Comparison of ENCODE assay signal across 1 cellular context in the genomic region with DNA sequence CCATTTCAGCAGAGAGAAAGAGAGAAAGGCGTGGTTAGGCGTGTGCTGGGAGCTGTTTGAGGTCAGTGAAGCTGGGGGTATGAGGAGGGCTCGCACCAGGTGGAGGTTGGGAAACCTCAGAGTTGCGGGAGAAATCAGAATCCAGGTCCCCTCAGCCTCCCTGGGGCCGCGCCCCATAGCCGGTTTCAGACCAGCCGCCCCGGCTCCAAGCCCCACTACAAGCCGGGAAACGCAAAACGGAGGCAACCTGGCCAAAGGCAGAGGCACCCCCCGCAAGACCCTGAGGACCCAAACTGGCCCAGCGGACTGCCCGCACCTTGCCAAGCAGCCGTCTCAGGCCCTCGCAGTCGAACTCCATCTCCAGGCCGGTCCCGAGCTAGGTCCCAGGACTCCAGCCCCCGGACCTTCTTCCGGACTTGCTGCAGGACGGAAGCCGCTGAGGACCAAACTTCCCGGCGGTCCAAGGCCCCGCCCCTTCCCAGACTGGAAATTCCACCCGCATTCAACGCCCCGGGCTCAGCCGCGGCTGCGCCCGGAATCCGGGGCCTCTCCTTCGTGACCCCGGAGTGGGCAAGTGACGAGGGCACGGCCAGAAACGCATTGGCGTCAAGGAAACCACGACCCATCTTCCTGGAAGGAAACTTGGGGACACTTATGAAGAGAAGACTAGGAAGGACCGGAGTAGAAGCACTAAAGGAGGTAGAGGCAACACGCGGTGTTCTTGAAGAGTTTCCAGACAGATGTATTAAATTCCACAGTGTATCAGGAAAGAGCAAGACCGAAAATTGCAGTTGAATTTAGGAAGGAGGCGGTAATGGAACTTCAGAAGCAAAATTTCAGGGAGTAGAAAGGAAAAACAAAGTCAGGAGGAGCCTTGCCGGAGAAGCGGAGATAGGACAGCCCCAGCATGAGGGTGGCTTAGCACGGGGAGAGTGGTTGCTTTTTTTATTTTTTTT.
TF ChIP-seq lines count a peak whose summit lies in the region.

Gene UEVLD, minus strand, starts transcription at position 438 of the 956 bp plus-strand sequence. Its CDS starts 80 bp downstream, at position 358.

TF ChIP-seq in K562, 482 proteins besides CTCF, POLR2A, EP300 and RAD21 (continued from another document and continues in another):
- no peak for TF ChIP-seq ERF (CRISPR knock-in tag; IDR thresholded peaks at IDR 0.05)
- peak in 1 of 2 experiments; percentile 58; a peak in 1 of 4 replicates for TF ChIP-seq RCOR1 (IDR thresholded peaks at IDR 0.05; ENCODE audit: borderline replicate concordance in 1 of 2, low read depth in 2 of 2, low read length in 2 of 2)
- TF ChIP-seq SAFB2 (IDR thresholded peaks at IDR 0.05; ENCODE audit: borderline replicate concordance, low read depth, low read length, severe bottlenecking): no peak
- TF ChIP-seq ZNF354B (CRISPR knock-in tag; IDR thresholded peaks at IDR 0.05): no peak
- TF ChIP-seq ZNF133 (CRISPR knock-in tag; IDR thresholded peaks at IDR 0.05): no peak
- TF ChIP-seq BCL6 (CRISPR knock-in tag; IDR thresholded peaks at IDR 0.05): no peak
- TF ChIP-seq SIN3A (IDR thresholded peaks at IDR 0.05; ENCODE audit: borderline replicate concordance in 2 of 2, control insufficient read depth in 1 of 2, low read depth in 2 of 2, low read length in 2 of 2): peak; percentile 70 to 85; a peak in 2 of 4 replicates
- TF ChIP-seq ZNF41 (CRISPR knock-in tag; conservative IDR thresholded peaks at IDR 0.05): no peak
- TF ChIP-seq, protein P1, sequence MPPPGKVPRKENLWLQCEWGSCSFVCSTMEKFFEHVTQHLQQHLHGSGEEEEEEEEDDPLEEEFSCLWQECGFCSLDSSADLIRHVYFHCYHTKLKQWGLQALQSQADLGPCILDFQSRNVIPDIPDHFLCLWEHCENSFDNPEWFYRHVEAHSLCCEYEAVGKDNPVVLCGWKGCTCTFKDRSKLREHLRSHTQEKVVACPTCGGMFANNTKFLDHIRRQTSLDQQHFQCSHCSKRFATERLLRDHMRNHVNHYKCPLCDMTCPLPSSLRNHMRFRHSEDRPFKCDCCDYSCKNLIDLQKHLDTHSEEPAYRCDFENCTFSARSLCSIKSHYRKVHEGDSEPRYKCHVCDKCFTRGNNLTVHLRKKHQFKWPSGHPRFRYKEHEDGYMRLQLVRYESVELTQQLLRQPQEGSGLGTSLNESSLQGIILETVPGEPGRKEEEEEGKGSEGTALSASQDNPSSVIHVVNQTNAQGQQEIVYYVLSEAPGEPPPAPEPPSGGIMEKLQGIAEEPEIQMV (tag; conservative IDR thresholded peaks at IDR 0.05; ENCODE audit: low read depth): no peak
- TF ChIP-seq IRF2 (CRISPR knock-in tag; IDR thresholded peaks at IDR 0.05): no peak
- peak; percentile 98 for TF ChIP-seq RBBP5 (IDR thresholded peaks at IDR 0.05; ENCODE audit: borderline replicate concordance, insufficient read depth, low read length, poor library complexity, severe bottlenecking)
- TF ChIP-seq, protein P2, sequence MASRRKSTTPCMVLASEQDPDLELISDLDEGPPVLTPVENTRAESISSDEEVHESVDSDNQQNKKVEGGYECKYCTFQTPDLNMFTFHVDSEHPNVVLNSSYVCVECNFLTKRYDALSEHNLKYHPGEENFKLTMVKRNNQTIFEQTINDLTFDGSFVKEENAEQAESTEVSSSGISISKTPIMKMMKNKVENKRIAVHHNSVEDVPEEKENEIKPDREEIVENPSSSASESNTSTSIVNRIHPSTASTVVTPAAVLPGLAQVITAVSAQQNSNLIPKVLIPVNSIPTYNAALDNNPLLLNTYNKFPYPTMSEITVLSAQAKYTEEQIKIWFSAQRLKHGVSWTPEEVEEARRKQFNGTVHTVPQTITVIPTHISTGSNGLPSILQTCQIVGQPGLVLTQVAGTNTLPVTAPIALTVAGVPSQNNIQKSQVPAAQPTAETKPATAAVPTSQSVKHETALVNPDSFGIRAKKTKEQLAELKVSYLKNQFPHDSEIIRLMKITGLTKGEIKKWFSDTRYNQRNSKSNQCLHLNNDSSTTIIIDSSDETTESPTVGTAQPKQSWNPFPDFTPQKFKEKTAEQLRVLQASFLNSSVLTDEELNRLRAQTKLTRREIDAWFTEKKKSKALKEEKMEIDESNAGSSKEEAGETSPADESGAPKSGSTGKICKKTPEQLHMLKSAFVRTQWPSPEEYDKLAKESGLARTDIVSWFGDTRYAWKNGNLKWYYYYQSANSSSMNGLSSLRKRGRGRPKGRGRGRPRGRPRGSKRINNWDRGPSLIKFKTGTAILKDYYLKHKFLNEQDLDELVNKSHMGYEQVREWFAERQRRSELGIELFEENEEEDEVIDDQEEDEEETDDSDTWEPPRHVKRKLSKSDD (conservative IDR thresholded peaks at IDR 0.05; ENCODE audit: low read length): no peak
- no peak for TF ChIP-seq ELF4 (CRISPR knock-in tag; IDR thresholded peaks at IDR 0.05)
- TF ChIP-seq HCFC1 (IDR thresholded peaks at IDR 0.05; ENCODE audit: low read depth, low read length): peak; percentile 62
- no peak for TF ChIP-seq ATF1 (CRISPR knock-in tag; IDR thresholded peaks at IDR 0.05)
- peak; percentile 52; the same call in 1 of the 2 replicates for TF ChIP-seq ATF1 (tag; IDR thresholded peaks at IDR 0.05)
- TF ChIP-seq, protein P3, sequence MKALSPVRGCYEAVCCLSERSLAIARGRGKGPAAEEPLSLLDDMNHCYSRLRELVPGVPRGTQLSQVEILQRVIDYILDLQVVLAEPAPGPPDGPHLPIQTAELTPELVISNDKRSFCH (CRISPR knock-in tag; IDR thresholded peaks at IDR 0.05): no peak
- TF ChIP-seq, protein P3 (tag; IDR thresholded peaks at IDR 0.05): 0 out of 2 replicates have a peak, but pooled peaks have one; percentile 50
- peak; percentile 67 for TF ChIP-seq CXXC5 (CRISPR knock-in tag; IDR thresholded peaks at IDR 0.05)
- TF ChIP-seq ETS2 (tag; IDR thresholded peaks at IDR 0.05; ENCODE audit: borderline replicate concordance, poor library complexity, severe bottlenecking): no peak
- TF ChIP-seq POLR2B (IDR thresholded peaks at IDR 0.05; ENCODE audit: low read depth, partially characterized antibody): peak; percentile 74
- no peak for TF ChIP-seq ZNF668 (CRISPR knock-in tag; IDR thresholded peaks at IDR 0.05)
- TF ChIP-seq CAMTA2 (CRISPR knock-in tag; conservative IDR thresholded peaks at IDR 0.05): no peak
- TF ChIP-seq, protein P4, sequence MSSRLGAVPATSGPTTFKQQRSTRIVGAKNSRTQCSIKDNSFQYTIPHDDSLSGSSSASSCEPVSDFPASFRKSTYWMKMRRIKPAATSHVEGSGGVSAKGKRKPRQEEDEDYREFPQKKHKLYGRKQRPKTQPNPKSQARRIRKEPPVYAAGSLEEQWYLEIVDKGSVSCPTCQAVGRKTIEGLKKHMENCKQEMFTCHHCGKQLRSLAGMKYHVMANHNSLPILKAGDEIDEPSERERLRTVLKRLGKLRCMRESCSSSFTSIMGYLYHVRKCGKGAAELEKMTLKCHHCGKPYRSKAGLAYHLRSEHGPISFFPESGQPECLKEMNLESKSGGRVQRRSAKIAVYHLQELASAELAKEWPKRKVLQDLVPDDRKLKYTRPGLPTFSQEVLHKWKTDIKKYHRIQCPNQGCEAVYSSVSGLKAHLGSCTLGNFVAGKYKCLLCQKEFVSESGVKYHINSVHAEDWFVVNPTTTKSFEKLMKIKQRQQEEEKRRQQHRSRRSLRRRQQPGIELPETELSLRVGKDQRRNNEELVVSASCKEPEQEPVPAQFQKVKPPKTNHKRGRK (tag; IDR thresholded peaks at IDR 0.05): no peak
- no peak for TF ChIP-seq BRCA1 (IDR thresholded peaks at IDR 0.05)
- TF ChIP-seq BRCA1 (CRISPR knock-in tag; IDR thresholded peaks at IDR 0.05): no peak
- no peak for TF ChIP-seq ZNF143 (CRISPR knock-in tag; IDR thresholded peaks at IDR 0.05)
- no peak for TF ChIP-seq ZNF23 (CRISPR knock-in tag; IDR thresholded peaks at IDR 0.05)
- TF ChIP-seq, protein P5, sequence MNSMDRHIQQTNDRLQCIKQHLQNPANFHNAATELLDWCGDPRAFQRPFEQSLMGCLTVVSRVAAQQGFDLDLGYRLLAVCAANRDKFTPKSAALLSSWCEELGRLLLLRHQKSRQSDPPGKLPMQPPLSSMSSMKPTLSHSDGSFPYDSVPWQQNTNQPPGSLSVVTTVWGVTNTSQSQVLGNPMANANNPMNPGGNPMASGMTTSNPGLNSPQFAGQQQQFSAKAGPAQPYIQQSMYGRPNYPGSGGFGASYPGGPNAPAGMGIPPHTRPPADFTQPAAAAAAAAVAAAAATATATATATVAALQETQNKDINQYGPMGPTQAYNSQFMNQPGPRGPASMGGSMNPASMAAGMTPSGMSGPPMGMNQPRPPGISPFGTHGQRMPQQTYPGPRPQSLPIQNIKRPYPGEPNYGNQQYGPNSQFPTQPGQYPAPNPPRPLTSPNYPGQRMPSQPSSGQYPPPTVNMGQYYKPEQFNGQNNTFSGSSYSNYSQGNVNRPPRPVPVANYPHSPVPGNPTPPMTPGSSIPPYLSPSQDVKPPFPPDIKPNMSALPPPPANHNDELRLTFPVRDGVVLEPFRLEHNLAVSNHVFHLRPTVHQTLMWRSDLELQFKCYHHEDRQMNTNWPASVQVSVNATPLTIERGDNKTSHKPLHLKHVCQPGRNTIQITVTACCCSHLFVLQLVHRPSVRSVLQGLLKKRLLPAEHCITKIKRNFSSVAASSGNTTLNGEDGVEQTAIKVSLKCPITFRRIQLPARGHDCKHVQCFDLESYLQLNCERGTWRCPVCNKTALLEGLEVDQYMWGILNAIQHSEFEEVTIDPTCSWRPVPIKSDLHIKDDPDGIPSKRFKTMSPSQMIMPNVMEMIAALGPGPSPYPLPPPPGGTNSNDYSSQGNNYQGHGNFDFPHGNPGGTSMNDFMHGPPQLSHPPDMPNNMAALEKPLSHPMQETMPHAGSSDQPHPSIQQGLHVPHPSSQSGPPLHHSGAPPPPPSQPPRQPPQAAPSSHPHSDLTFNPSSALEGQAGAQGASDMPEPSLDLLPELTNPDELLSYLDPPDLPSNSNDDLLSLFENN (IDR thresholded peaks at IDR 0.05; ENCODE audit: low read depth in 2 of 2, low read length in 2 of 2): no peak
- no peak for TF ChIP-seq KAT8 (IDR thresholded peaks at IDR 0.05; ENCODE audit: low read depth)
- TF ChIP-seq, protein P6, sequence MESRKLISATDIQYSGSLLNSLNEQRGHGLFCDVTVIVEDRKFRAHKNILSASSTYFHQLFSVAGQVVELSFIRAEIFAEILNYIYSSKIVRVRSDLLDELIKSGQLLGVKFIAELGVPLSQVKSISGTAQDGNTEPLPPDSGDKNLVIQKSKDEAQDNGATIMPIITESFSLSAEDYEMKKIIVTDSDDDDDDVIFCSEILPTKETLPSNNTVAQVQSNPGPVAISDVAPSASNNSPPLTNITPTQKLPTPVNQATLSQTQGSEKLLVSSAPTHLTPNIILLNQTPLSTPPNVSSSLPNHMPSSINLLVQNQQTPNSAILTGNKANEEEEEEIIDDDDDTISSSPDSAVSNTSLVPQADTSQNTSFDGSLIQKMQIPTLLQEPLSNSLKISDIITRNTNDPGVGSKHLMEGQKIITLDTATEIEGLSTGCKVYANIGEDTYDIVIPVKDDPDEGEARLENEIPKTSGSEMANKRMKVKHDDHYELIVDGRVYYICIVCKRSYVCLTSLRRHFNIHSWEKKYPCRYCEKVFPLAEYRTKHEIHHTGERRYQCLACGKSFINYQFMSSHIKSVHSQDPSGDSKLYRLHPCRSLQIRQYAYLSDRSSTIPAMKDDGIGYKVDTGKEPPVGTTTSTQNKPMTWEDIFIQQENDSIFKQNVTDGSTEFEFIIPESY (CRISPR knock-in tag; IDR thresholded peaks at IDR 0.05): no peak
- TF ChIP-seq E2F8 (IDR thresholded peaks at IDR 0.05; ENCODE audit: low read depth, partially characterized antibody): peak; percentile 25
- no peak for TF ChIP-seq CREBBP (IDR thresholded peaks at IDR 0.05; ENCODE audit: low read depth, low read length)
- no peak for TF ChIP-seq EZH2 (IDR thresholded peaks at IDR 0.05; ENCODE audit: borderline replicate concordance, low read depth, low read length)
- no peak; the same call in 1 of the 2 replicates for TF ChIP-seq FOXK1 (CRISPR knock-in tag; IDR thresholded peaks at IDR 0.05; ENCODE audit: borderline replicate concordance)
- 0 out of 2 replicates have a peak, but pooled peaks have one; percentile 27 for TF ChIP-seq ZBED1 (IDR thresholded peaks at IDR 0.05)
- TF ChIP-seq, protein P7, sequence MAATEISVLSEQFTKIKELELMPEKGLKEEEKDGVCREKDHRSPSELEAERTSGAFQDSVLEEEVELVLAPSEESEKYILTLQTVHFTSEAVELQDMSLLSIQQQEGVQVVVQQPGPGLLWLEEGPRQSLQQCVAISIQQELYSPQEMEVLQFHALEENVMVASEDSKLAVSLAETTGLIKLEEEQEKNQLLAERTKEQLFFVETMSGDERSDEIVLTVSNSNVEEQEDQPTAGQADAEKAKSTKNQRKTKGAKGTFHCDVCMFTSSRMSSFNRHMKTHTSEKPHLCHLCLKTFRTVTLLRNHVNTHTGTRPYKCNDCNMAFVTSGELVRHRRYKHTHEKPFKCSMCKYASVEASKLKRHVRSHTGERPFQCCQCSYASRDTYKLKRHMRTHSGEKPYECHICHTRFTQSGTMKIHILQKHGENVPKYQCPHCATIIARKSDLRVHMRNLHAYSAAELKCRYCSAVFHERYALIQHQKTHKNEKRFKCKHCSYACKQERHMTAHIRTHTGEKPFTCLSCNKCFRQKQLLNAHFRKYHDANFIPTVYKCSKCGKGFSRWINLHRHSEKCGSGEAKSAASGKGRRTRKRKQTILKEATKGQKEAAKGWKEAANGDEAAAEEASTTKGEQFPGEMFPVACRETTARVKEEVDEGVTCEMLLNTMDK (IDR thresholded peaks at IDR 0.05; ENCODE audit: borderline replicate concordance, insufficient read depth, low read depth, low read length, poor library complexity, severe bottlenecking): no peak
- TF ChIP-seq MAFF (IDR thresholded peaks at IDR 0.05; ENCODE audit: low read length): no peak
- no peak for TF ChIP-seq SETDB1 (IDR thresholded peaks at IDR 0.05; ENCODE audit: low read length)
- 0 out of 2 replicates have a peak, but pooled peaks have one; percentile 52 for TF ChIP-seq DNMT1 (IDR thresholded peaks at IDR 0.05)
- no peak for TF ChIP-seq ZNF707 (CRISPR knock-in tag; conservative IDR thresholded peaks at IDR 0.05)
- no peak for TF ChIP-seq STAT5B (CRISPR knock-in tag; IDR thresholded peaks at IDR 0.05)
- TF ChIP-seq TCFL5 (CRISPR knock-in tag; conservative IDR thresholded peaks at IDR 0.05): no peak
- no peak for TF ChIP-seq ZNF699 (CRISPR knock-in tag; IDR thresholded peaks at IDR 0.05; ENCODE audit: insufficient replicate concordance)
- no peak for TF ChIP-seq RBM15 (IDR thresholded peaks at IDR 0.05; ENCODE audit: insufficient read depth, low read length)
